In the genomic region with DNA sequence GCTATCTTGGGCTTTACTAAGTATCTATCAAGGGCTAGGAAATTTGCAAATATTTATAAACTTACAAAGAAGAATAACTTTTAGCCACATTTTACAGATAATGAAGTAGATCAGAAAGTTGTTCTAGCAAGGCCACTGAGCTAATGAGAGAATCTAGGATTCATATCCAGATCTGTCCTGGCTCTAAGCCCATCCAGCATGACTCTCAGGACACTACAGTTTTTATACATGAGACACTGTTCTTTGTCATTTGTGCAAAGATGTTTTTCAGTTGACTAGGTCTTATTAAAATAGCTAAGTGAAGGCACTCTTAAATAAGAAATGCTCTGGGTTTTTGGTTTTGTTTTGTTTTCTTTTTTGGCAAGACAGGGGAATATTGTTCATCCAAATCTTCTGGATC, we compare ENCODE assay signal across 30 cellular contexts.
"Had no signal": no experiment of that assay in that cellular context is flagged by ENCODE, and none has a peak within 500 bp of the region (broad histone marks: within the 10 kb centered on the region; RNA-seq: fewer than 3 reads in every experiment).

No MANE protein-coding gene starts in this region.

- H3K27ac Mint-ChIP-seq: activated CD4-positive, alpha-beta memory T cell treated with anti-CD3 and anti-CD28 coated beads, Interleukin-2, amount 10 ng/mL, durations not matched to agents 7 days and 5 days; activated CD4-positive, alpha-beta T cell treated with anti-CD3 and anti-CD28 coated beads, Interleukin-2, amount 10 ng/mL, durations not matched to agents 7 days and 5 days; activated naive CD4-positive, alpha-beta T cell treated with anti-CD3 and anti-CD28 coated beads, Interleukin-2, amount 10 ng/mL, durations not matched to agents 7 days and 5 days; activated naive CD4-positive, alpha-beta T cell treated with anti-CD3 and anti-CD28 coated beads, Interleukin-2, amount 50 U/mL, for 72 hours; activated naive CD8-positive, alpha-beta T cell treated with anti-CD3 and anti-CD28 coated beads, Interleukin-2, amount 10 ng/mL, durations not matched to agents 7 days and 5 days; activated T-cell treated with anti-CD3 and anti-CD28 coated beads, Interleukin-2, amount 50 U/mL, for 24 hours; activated T-cell treated with anti-CD3 and anti-CD28 coated beads, Interleukin-2, amount 50 U/mL, for 72 hours; brain; dendritic cell treated with granulocyte-macrophage colony-stimulating factor and Interleukin-4, amounts not matched to agents 40 ng/mL and 50 ng/mL, for 4 days; endodermal cell; WTC11 had no signal

- H3K27me3 ChIP-seq: ascending aorta, breast epithelium, cardiac muscle cell, dorsolateral prefrontal cortex, foreskin keratinocyte, gastrocnemius medialis had no signal

- DNase-seq: activated CD4-positive, alpha-beta memory T cell treated with anti-CD3 and anti-CD28 coated beads, Interleukin-2, amount 10 ng/mL, durations not matched to agents 7 days and 5 days; activated CD4-positive, alpha-beta T cell treated with anti-CD3 and anti-CD28 coated beads for 1 hour; activated CD4-positive, alpha-beta T cell treated with anti-CD3 and anti-CD28 coated beads for 4 hours; activated CD4-positive, alpha-beta T cell treated with anti-CD3 and anti-CD28 coated beads, Interleukin-2, amount 10 ng/mL, durations not matched to agents 7 days and 5 days; activated CD4-positive, alpha-beta T cell treated with anti-CD3 and anti-CD28 coated beads, Interleukin-2, amount 50 U/mL, for 4 hours; activated CD8-positive, alpha-beta memory T cell treated with anti-CD3 and anti-CD28 coated beads, Interleukin-2, amount 50 U/mL, for 48 hours; activated gamma-delta T cell; activated naive CD4-positive, alpha-beta T cell; activated naive CD4-positive, alpha-beta T cell treated with anti-CD3 and anti-CD28 coated beads, Interleukin-2, amount 10 ng/mL, durations not matched to agents 7 days and 5 days; activated naive CD8-positive, alpha-beta T cell treated with anti-CD3 and anti-CD28 coated beads, Interleukin-2, amount 10 ng/mL, durations not matched to agents 7 days and 5 days; activated T-cell treated with anti-CD3 and anti-CD28 coated beads for 4 hours; activated T-cell treated with anti-CD3 and anti-CD28 coated beads, Interleukin-2, amount 50 U/mL, for 24 hours; activated T-cell treated with anti-CD3 and anti-CD28 coated beads, Interleukin-2, amount 50 U/mL, for 72 hours; central memory CD4-positive, alpha-beta T cell; dorsolateral prefrontal cortex; effector memory CD4-positive, alpha-beta T cell; endodermal cell; foreskin keratinocyte; gastrocnemius medialis; T-helper 2 cell had no signal

- H3K4me1 Mint-ChIP-seq: activated CD4-positive, alpha-beta memory T cell treated with anti-CD3 and anti-CD28 coated beads, Interleukin-2, amount 10 ng/mL, durations not matched to agents 7 days and 5 days; activated CD4-positive, alpha-beta T cell treated with anti-CD3 and anti-CD28 coated beads, Interleukin-2, amount 10 ng/mL, durations not matched to agents 7 days and 5 days; activated naive CD4-positive, alpha-beta T cell treated with anti-CD3 and anti-CD28 coated beads, Interleukin-2, amount 10 ng/mL, durations not matched to agents 7 days and 5 days; activated naive CD8-positive, alpha-beta T cell treated with anti-CD3 and anti-CD28 coated beads, Interleukin-2, amount 10 ng/mL, durations not matched to agents 7 days and 5 days; WTC11 had no signal

- H3K4me3 ChIP-seq: ascending aorta, breast epithelium, cardiac muscle cell, coronary artery, dorsolateral prefrontal cortex, gastrocnemius medialis had no signal

- H3K36me3 ChIP-seq: ascending aorta, breast epithelium, cardiac muscle cell, gastrocnemius medialis had no signal

- H3K27ac ChIP-seq: ascending aorta, breast epithelium, cardiac muscle cell, coronary artery, dorsolateral prefrontal cortex, foreskin keratinocyte, gastrocnemius medialis, VCaP had no signal

- H3K36me3 Mint-ChIP-seq: activated naive CD4-positive, alpha-beta T cell treated with anti-CD3 and anti-CD28 coated beads, Interleukin-2, amount 10 ng/mL, durations not matched to agents 7 days and 5 days; activated naive CD4-positive, alpha-beta T cell treated with anti-CD3 and anti-CD28 coated beads, Interleukin-2, amount 50 U/mL, for 72 hours; activated naive CD8-positive, alpha-beta T cell treated with anti-CD3 and anti-CD28 coated beads, Interleukin-2, amount 10 ng/mL, durations not matched to agents 7 days and 5 days; brain had no signal

- H3K4me1 ChIP-seq: ascending aorta, breast epithelium, foreskin keratinocyte, gastrocnemius medialis had no signal

- H3K9me3 ChIP-seq: ascending aorta, breast epithelium, gastrocnemius medialis had no signal

- H3K4me3 Mint-ChIP-seq: activated CD4-positive, alpha-beta memory T cell treated with anti-CD3 and anti-CD28 coated beads, Interleukin-2, amount 10 ng/mL, durations not matched to agents 7 days and 5 days; activated CD4-positive, alpha-beta T cell treated with anti-CD3 and anti-CD28 coated beads, Interleukin-2, amount 10 ng/mL, durations not matched to agents 7 days and 5 days; activated naive CD4-positive, alpha-beta T cell treated with anti-CD3 and anti-CD28 coated beads, Interleukin-2, amount 10 ng/mL, durations not matched to agents 7 days and 5 days; activated naive CD8-positive, alpha-beta T cell treated with anti-CD3 and anti-CD28 coated beads, Interleukin-2, amount 10 ng/mL, durations not matched to agents 7 days and 5 days; activated T-cell treated with anti-CD3 and anti-CD28 coated beads, Interleukin-2, amount 50 U/mL, for 24 hours; activated T-cell treated with anti-CD3 and anti-CD28 coated beads, Interleukin-2, amount 50 U/mL, for 72 hours; brain; dendritic cell treated with granulocyte-macrophage colony-stimulating factor and Interleukin-4, amounts not matched to agents 40 ng/mL and 50 ng/mL, for 4 days; endodermal cell; WTC11 had no signal

- ATAC-seq: activated naive CD4-positive, alpha-beta T cell treated with anti-CD3 and anti-CD28 coated beads, Interleukin-2, amount 50 U/mL, for 72 hours; activated T-cell treated with anti-CD3 and anti-CD28 coated beads, Interleukin-2, amount 50 U/mL, for 72 hours; esophagus mucosa; foreskin keratinocyte; gastrocnemius medialis; WTC11 had no signal
